ENCODE assay signal across 21 cellular contexts in genomic region chr7:129438281-129438838, GRCh38. TPM values are rescaled to one million over a fixed set of nuclear protein-coding genes. Genes with fewer than 3 reads are reported as not detected.
DNase-seq lines count a peak whose midpoint lies in the region; ATAC-seq and TF ChIP-seq lines count a peak whose summit lies in the region.
"Had no signal": no experiment of that assay in that cellular context is flagged by ENCODE, and none has a peak within 500 bp of the region (broad histone marks: within the 10 kb centered on the region; RNA-seq: fewer than 3 reads in every experiment).

No MANE protein-coding gene starts in this region.

- H3K4me3 Mint-ChIP-seq in activated CD4-positive, alpha-beta T cell treated with anti-CD3 and anti-CD28 coated beads for 36 hours, result peak overlapping the region; percentile 34
- peak overlapping the region; percentile 49 for H3K4me3 Mint-ChIP-seq in activated CD4-positive, alpha-beta memory T cell treated with anti-CD3 and anti-CD28 coated beads for 36 hours
- H3K4me3 Mint-ChIP-seq: central memory CD8-positive, alpha-beta T cell; mesothelial cell of epicardium had no signal

- no peaks in the 10 kb centered on the region for H3K27me3 ChIP-seq in ACC112 (ENCODE audit: insufficient read depth, low read length)
- peaks cover 11% of the 10 kb centered on the region for H3K27me3 ChIP-seq in smooth muscle cell (ENCODE audit: low read depth)
- peaks cover 0 to 18% (median 9%) of the 10 kb centered on the region in 3 donors for H3K27me3 ChIP-seq in stomach
- H3K27me3 ChIP-seq: adrenal gland, esophagus muscularis mucosa, SJSA1 had no signal

- intact Hi-C loops in activated CD4-positive, alpha-beta T cell treated with anti-CD3 and anti-CD28 coated beads for 36 hours (cut with DNase I, micrococcal nuclease), result loop anchor here (1.0 to 10.0 kb wide), 8 partner anchors 34 to 1474 kb away; partner anchors contain the start of genes AHCYL2 (in 1 of the 2), ATP6V1F (in 1 of the 2), CALU (in 1 of the 2) and TNPO3 (in 1 of the 2)
- intact Hi-C loops in activated CD4-positive, alpha-beta memory T cell treated with anti-CD3 and anti-CD28 coated beads for 36 hours (cut with micrococcal nuclease), result loop anchor here (2.0 to 10.0 kb wide), 2 partner anchors 92 to 746 kb away; no protein-coding TSS in a partner anchor
- intact Hi-C loops in stomach (cut with DNase I; ENCODE audit: low total_unique reads), result no loop called here

- no peaks in the 10 kb centered on the region for H3K9me3 ChIP-seq in smooth muscle cell (replicated peaks; ENCODE audit: low read depth)
- no peaks in the 10 kb centered on the region for H3K9me3 ChIP-seq in stomach
- H3K9me3 ChIP-seq: adrenal gland, esophagus muscularis mucosa, SJSA1, spleen had no signal

- peaks cover 55% of the 10 kb centered on the region for H3K36me3 Mint-ChIP-seq in activated CD4-positive, alpha-beta T cell treated with anti-CD3 and anti-CD28 coated beads for 36 hours (ENCODE audit: low read depth)
- peaks cover 46% of the 10 kb centered on the region for H3K36me3 Mint-ChIP-seq in activated CD4-positive, alpha-beta memory T cell treated with anti-CD3 and anti-CD28 coated beads for 36 hours
- H3K36me3 Mint-ChIP-seq: mesothelial cell of epicardium had no signal

- ATAC-seq in activated CD4-positive, alpha-beta T cell treated with anti-CD3 and anti-CD28 coated beads for 36 hours, result no peak
- ATAC-seq: GM12878, left colon had no signal

- POLR2A ChIA-PET in activated CD4-positive, alpha-beta T cell treated with anti-CD3 and anti-CD28 coated beads for 36 hours (lab: Charles Lee), result interaction anchor here (0.9 to 1.6 kb wide), 4 partner anchors 20 to 767 kb away, joined by 3 to 10 read pairs (median 6); partner anchors contain the start of gene TMEM209
- POLR2A ChIA-PET in activated CD4-positive, alpha-beta memory T cell treated with anti-CD3 and anti-CD28 coated beads for 36 hours (lab: Charles Lee), result interaction anchor here (1.0 to 1.5 kb wide), 4 partner anchors 27 to 513 kb away, joined by 3 to 14 read pairs (median 5); no protein-coding TSS in a partner anchor

- TF ChIP-seq EP300 in stomach (IDR thresholded peaks at IDR 0.05), result no peak

- H2AFZ ChIP-seq in ACC112 (ENCODE audit: low read length, unreplicated experiment), result no peak overlapping the region
- H2AFZ ChIP-seq in smooth muscle cell (ENCODE audit: low read depth), result no peak overlapping the region

- H3K27ac ChIP-seq in ACC112 (ENCODE audit: low read depth, low read length) (peak overlapping the region; percentile 88), epithelial cell of prostate (peak overlapping the region; percentile 94), smooth muscle cell (ENCODE audit: low read depth) (no peak overlapping the region), stomach (no peak overlapping the region)
- H3K27ac ChIP-seq: adrenal gland, esophagus muscularis mucosa, SJSA1, spleen had no signal

- H3K4me1 ChIP-seq in ACC112 (ENCODE audit: control insufficient read depth, insufficient read depth, low read length, unreplicated experiment), result peaks cover 39% of the 10 kb centered on the region
- H3K4me1 ChIP-seq in smooth muscle cell (ENCODE audit: low read depth), result peaks cover 12% of the 10 kb centered on the region
- peaks cover 3 to 20% (median 15%) of the 10 kb centered on the region in 4 donors for H3K4me1 ChIP-seq in stomach

- H3K9ac ChIP-seq in smooth muscle cell (ENCODE audit: low read depth), result no peak overlapping the region

- peak overlapping the region; percentile 93 for H3K27ac Mint-ChIP-seq in activated CD4-positive, alpha-beta T cell treated with anti-CD3 and anti-CD28 coated beads for 36 hours
- H3K27ac Mint-ChIP-seq in activated CD4-positive, alpha-beta memory T cell treated with anti-CD3 and anti-CD28 coated beads for 36 hours, result peak overlapping the region; percentile 97
- H3K27ac Mint-ChIP-seq: mesothelial cell of epicardium, progenitor cell of endocrine pancreas had no signal

- H3K36me3 ChIP-seq in ACC112 (ENCODE audit: insufficient read depth, low read length), result peaks cover 10% of the 10 kb centered on the region; the same call in 1 of the 2 replicates
- no peaks in the 10 kb centered on the region for H3K36me3 ChIP-seq in smooth muscle cell (ENCODE audit: low read depth)
- H3K36me3 ChIP-seq in stomach, result no peaks in the 10 kb centered on the region
- H3K36me3 ChIP-seq: adrenal gland, esophagus muscularis mucosa, spleen had no signal

- no peak for TF ChIP-seq POLR2A in stomach (IDR thresholded peaks at IDR 0.05)

- no peaks in the 10 kb centered on the region for H3F3A ChIP-seq in smooth muscle cell (ENCODE audit: low read depth)

- no peaks in the 10 kb centered on the region for H3K9me3 Mint-ChIP-seq in activated CD4-positive, alpha-beta T cell treated with anti-CD3 and anti-CD28 coated beads for 36 hours (ENCODE audit: low read depth)
- no peaks in the 10 kb centered on the region for H3K9me3 Mint-ChIP-seq in activated CD4-positive, alpha-beta memory T cell treated with anti-CD3 and anti-CD28 coated beads for 36 hours
- H3K9me3 Mint-ChIP-seq: CD14-positive monocyte; central memory CD8-positive, alpha-beta T cell; mesothelial cell of epicardium had no signal

- H3K4me2 ChIP-seq in smooth muscle cell, result no peak overlapping the region

- DNase-seq in activated CD4-positive, alpha-beta T cell treated with anti-CD3 and anti-CD28 coated beads for 36 hours, result no peak
- no peak for DNase-seq in activated CD4-positive, alpha-beta T cell treated with anti-CD3 and anti-CD28 coated beads for 4 hours
- no peak for DNase-seq in activated CD4-positive, alpha-beta memory T cell treated with anti-CD3 and anti-CD28 coated beads for 36 hours
- DNase-seq in epithelial cell of prostate (ENCODE audit: low read depth, low spot score), result no peak
- no peak for DNase-seq in smooth muscle cell (lab: John Stamatoyannopoulos, UW; ENCODE audit: unreplicated experiment)
- no peak for DNase-seq in stomach
- no peak for DNase-seq in anterior cingulate cortex (lab: John Stamatoyannopoulos, UW)
- DNase-seq: adrenal gland, H7, left colon, NCI-H1436, NCI-H526 treated with DMSO at 0.1 percent for 48 hours, spleen had no signal

- peaks cover 44% of the 10 kb centered on the region for H3K4me1 Mint-ChIP-seq in activated CD4-positive, alpha-beta T cell treated with anti-CD3 and anti-CD28 coated beads for 36 hours
- H3K4me1 Mint-ChIP-seq in activated CD4-positive, alpha-beta memory T cell treated with anti-CD3 and anti-CD28 coated beads for 36 hours (ENCODE audit: low read depth), result peaks cover 38% of the 10 kb centered on the region

- TF ChIP-seq CTCF in smooth muscle cell (IDR thresholded peaks at IDR 0.05; ENCODE audit: borderline replicate concordance, insufficient read depth, poor library complexity, severe bottlenecking), result no peak
- TF ChIP-seq CTCF in stomach (IDR thresholded peaks at IDR 0.05), result no peak

- CTCF ChIA-PET in activated CD4-positive, alpha-beta T cell treated with anti-CD3 and anti-CD28 coated beads for 36 hours (lab: Charles Lee), result interaction anchor here (0.9 to 3.5 kb wide), 14 partner anchors 11 to 571 kb away, joined by 3 to 29 read pairs (median 4); no protein-coding TSS in a partner anchor
- CTCF ChIA-PET in activated CD4-positive, alpha-beta memory T cell treated with anti-CD3 and anti-CD28 coated beads for 36 hours (lab: Charles Lee), result interaction anchor here (0.9 to 2.7 kb wide), 7 partner anchors 33 to 220 kb away, joined by 3 to 33 read pairs (median 11); no protein-coding TSS in a partner anchor

- no peaks in the 10 kb centered on the region for H4K20me1 ChIP-seq in smooth muscle cell (ENCODE audit: low read depth)

- H3K4me3 ChIP-seq in ACC112 (ENCODE audit: low read depth, low read length) (no peak overlapping the region), smooth muscle cell (no peak overlapping the region), stomach (no peak overlapping the region)
- H3K4me3 ChIP-seq: adrenal gland, esophagus muscularis mucosa, GM12878, SJSA1, spleen had no signal

- WGBS in smooth muscle cell (ENCODE audit: low lambda C conversion rate), result 95% methylated on average over 6 of the region's 6 CpGs
- WGBS in stomach, 5 donors, result 91 to 98% (median 95%) methylated on average over 6 of the region's 6 CpGs

- H3K79me2 ChIP-seq in ACC112 (ENCODE audit: control insufficient read depth, insufficient read depth, low read length, unreplicated experiment), result peaks cover 27% of the 10 kb centered on the region
- no peaks in the 10 kb centered on the region for H3K79me2 ChIP-seq in smooth muscle cell (ENCODE audit: low read depth)

- no peaks in the 10 kb centered on the region for H3K27me3 Mint-ChIP-seq in activated CD4-positive, alpha-beta T cell treated with anti-CD3 and anti-CD28 coated beads for 36 hours
- no peaks in the 10 kb centered on the region for H3K27me3 Mint-ChIP-seq in activated CD4-positive, alpha-beta memory T cell treated with anti-CD3 and anti-CD28 coated beads for 36 hours

RNA-seq across cellular contexts. Expression of gene STRIP2, which starts 4.1 kb away (rescaled TPM):
- 10 to 100 TPM; 41.3 to 51.8 TPM for total RNA-seq in activated CD4-positive, alpha-beta T cell treated with anti-CD3 and anti-CD28 coated beads for 36 hours
- 10 to 100 TPM; 56.1 to 62.0 TPM for total RNA-seq in activated CD4-positive, alpha-beta memory T cell treated with anti-CD3 and anti-CD28 coated beads for 36 hours
- total RNA-seq in smooth muscle cell (1.6 and 6.9 TPM in 2 replicates), stomach (1 to 10 TPM in 2 of 5 donors, not detected in 3; 2.0 TPM)
- polyA plus RNA-seq in smooth muscle cell (0.39 and 0.57 TPM in 2 replicates), stomach (under 1 TPM; 0.56 to 0.98 (median 0.76) TPM)

Comparison
In these comparisons a context has a peak if more than half of its experiments do, and no peak if none do; other contexts are left out.
1. H3K27ac ChIP-seq: peak in ACC112 (single experiment) and epithelial cell of prostate (single experiment); none in smooth muscle cell (single experiment) and stomach (0 of 5).